In genomic region chr20:16556299-16556698, GRCh38 we compare ENCODE assay signal across 1 cellular context.
TF ChIP-seq lines count a peak whose summit lies in the region.

No MANE protein-coding gene starts in this region.

TF ChIP-seq in IMR-90, 13 proteins besides CTCF, POLR2A, EP300 and RAD21:
- TF ChIP-seq SMC3 (IDR thresholded peaks at IDR 0.05; ENCODE audit: low read depth, low read length) (no peak), RFX5 (IDR thresholded peaks at IDR 0.05; ENCODE audit: low read depth, low read length) (no peak), BHLHE40 (IDR thresholded peaks at IDR 0.05; ENCODE audit: low read depth, low read length) (no peak), FOS (IDR thresholded peaks at IDR 0.05; ENCODE audit: low read depth, low read length) (peak; percentile 15; the same call in 1 of the 2 replicates), MAFK (IDR thresholded peaks at IDR 0.05; ENCODE audit: low read depth, low read length) (no peak), MAZ (IDR thresholded peaks at IDR 0.05; ENCODE audit: borderline replicate concordance, low read depth, low read length) (no peak), CHD1 (IDR thresholded peaks at IDR 0.05; ENCODE audit: low read depth, low read length) (no peak), MXI1 (IDR thresholded peaks at IDR 0.05; ENCODE audit: borderline replicate concordance, low read depth, low read length) (no peak), CEBPB (IDR thresholded peaks at IDR 0.05; ENCODE audit: low read depth, low read length) (peak; percentile 94), NFE2L2 (IDR thresholded peaks at IDR 0.05; ENCODE audit: low read depth, low read length) (no peak), RCOR1 (IDR thresholded peaks at IDR 0.05; ENCODE audit: insufficient replicate concordance, low read length) (no peak), USF2 (IDR thresholded peaks at IDR 0.05; ENCODE audit: low read depth, low read length) (peak; percentile 40; the same call in 1 of the 2 replicates)
- TF ChIP-seq, protein P1, sequence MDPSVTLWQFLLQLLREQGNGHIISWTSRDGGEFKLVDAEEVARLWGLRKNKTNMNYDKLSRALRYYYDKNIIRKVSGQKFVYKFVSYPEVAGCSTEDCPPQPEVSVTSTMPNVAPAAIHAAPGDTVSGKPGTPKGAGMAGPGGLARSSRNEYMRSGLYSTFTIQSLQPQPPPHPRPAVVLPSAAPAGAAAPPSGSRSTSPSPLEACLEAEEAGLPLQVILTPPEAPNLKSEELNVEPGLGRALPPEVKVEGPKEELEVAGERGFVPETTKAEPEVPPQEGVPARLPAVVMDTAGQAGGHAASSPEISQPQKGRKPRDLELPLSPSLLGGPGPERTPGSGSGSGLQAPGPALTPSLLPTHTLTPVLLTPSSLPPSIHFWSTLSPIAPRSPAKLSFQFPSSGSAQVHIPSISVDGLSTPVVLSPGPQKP (IDR thresholded peaks at IDR 0.05; ENCODE audit: borderline replicate concordance, low read depth, low read length): no peak
